ENCODE assay signal across 23 cellular contexts in genomic region chr10:58846856-58847255, GRCh38.
"Had no signal": no experiment of that assay in that cellular context is flagged by ENCODE, and none has a peak within 500 bp of the region (broad histone marks: within the 10 kb centered on the region; RNA-seq: fewer than 3 reads in every experiment).

No MANE protein-coding gene starts in this region.

- FAIRE-seq: colon, endothelial cell of umbilical vein, islet of Langerhans, keratinocyte had no signal

- H3K36me3 ChIP-seq: esophagus squamous epithelium, gastrocnemius medialis, heart right ventricle, left lung, lower lobe of right lung had no signal

- H3K9me3 ChIP-seq: esophagus squamous epithelium, gastrocnemius medialis, left lung, lower lobe of right lung, mucosa of descending colon had no signal

- H3K4me1 ChIP-seq: esophagus squamous epithelium, gastrocnemius medialis, heart right ventricle, left lung, lower lobe of right lung had no signal

- DNase-seq: dermis blood vessel endothelial cell; dorsolateral prefrontal cortex; effector CD4-positive, alpha-beta T cell; effector memory CD4-positive, alpha-beta T cell; esophagus squamous epithelium; foreskin fibroblast; foreskin melanocyte; gastrocnemius medialis; glutamatergic neuron; head of caudate nucleus; heart right ventricle; hippocampal formation; left cardiac atrium; left lung; left ventricle myocardium superior; lower lobe of right lung; mesenchymal stem cell; mucosa of descending colon had no signal

- ATAC-seq: gastrocnemius medialis, heart right ventricle, left cardiac atrium, left lung, left ventricle myocardium superior, lower lobe of right lung, mucosa of descending colon had no signal

- H3K27ac ChIP-seq: coronary artery, dorsolateral prefrontal cortex, esophagus squamous epithelium, gastrocnemius medialis, heart right ventricle, left lung, lower lobe of right lung had no signal

- H3K27me3 ChIP-seq: esophagus squamous epithelium, gastrocnemius medialis, heart right ventricle, left lung had no signal

- H3K4me3 ChIP-seq: coronary artery, dorsolateral prefrontal cortex, esophagus squamous epithelium, gastrocnemius medialis, heart right ventricle, left lung, lower lobe of right lung, mucosa of descending colon had no signal
